27 cellular contexts compared by ENCODE assay signal in the genomic region with DNA sequence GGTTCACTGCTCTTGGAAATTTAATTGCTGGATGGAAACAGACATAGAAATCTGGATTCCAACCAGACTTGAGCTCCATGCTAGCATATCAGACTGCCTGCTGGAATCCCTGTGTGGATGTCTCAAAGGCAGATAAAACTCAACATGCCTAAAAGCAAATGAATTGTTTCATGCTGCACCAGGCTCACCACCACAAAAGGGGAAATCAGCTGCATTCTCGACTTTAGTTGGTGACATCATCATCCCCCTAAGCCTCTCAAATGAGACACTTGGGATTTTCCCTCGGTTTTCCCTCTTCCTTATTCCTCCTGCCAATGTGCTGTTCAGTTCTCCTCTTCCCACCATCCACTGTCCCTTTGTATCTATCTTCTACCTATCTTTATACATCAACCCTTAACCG.
DNase-seq lines count a peak whose midpoint lies in the region; ATAC-seq, FAIRE-seq and TF ChIP-seq lines count a peak whose summit lies in the region.
"Had no signal": no experiment of that assay in that cellular context is flagged by ENCODE, and none has a peak within 500 bp of the region (broad histone marks: within the 10 kb centered on the region; RNA-seq: fewer than 3 reads in every experiment).

No MANE protein-coding gene starts in this region.

- no peak overlapping the region for H3K9ac ChIP-seq in HepG2 (ENCODE audit: insufficient read depth, low read depth, low read length)

- no peaks in the 10 kb centered on the region for H4K20me1 ChIP-seq in HepG2 (ENCODE audit: insufficient read depth, low read length)
- H4K20me1 ChIP-seq in GM23338 (replicated peaks; ENCODE audit: insufficient read depth), result no peaks in the 10 kb centered on the region

- FAIRE-seq in HepG2 (lab: Jason Lieb, UNC), result no peak
- FAIRE-seq: H54, pancreas had no signal

- H3K9me3 Mint-ChIP-seq in GM23338, result peaks cover 6% of the 10 kb centered on the region; the same call in 2 of the 3 replicates
- no peaks in the 10 kb centered on the region for H3K9me3 Mint-ChIP-seq in activated T-helper 17 cell treated with anti-CD3 and anti-CD28 coated beads, Interleukin-2, amount 50 U/mL, for 72 hours
- H3K9me3 Mint-ChIP-seq: activated CD4-positive, alpha-beta T cell treated with anti-CD3 and anti-CD28 coated beads, Interleukin-2, amount 10 ng/mL, durations not matched to agents 24 days and 14 days; activated naive CD8-positive, alpha-beta T cell treated with anti-CD3 and anti-CD28 coated beads, Interleukin-2, amount 10 ng/mL, durations not matched to agents 7 days and 5 days; neural crest cell had no signal

- H3K9me3 ChIP-seq in HepG2 (ENCODE audit: low read length), result no peaks in the 10 kb centered on the region
- H3K9me3 ChIP-seq in right lobe of liver, result no peaks in the 10 kb centered on the region
- H3K9me3 ChIP-seq: colonic mucosa, pancreas, upper lobe of right lung had no signal

- intact Hi-C loops in HepG2 (cut with micrococcal nuclease; ENCODE audit: unreplicated experiment) (no loop called here), right lobe of liver (cut with DNase I) (no loop called here)

- H3K27me3 Mint-ChIP-seq in GM23338 (ENCODE audit: insufficient read depth, low read depth, poor library complexity), result peaks cover 13% of the 10 kb centered on the region
- H3K27me3 Mint-ChIP-seq in activated T-helper 17 cell treated with anti-CD3 and anti-CD28 coated beads, Interleukin-2, amount 50 U/mL, for 72 hours, result no peaks in the 10 kb centered on the region
- H3K27me3 Mint-ChIP-seq: activated CD4-positive, alpha-beta T cell treated with anti-CD3 and anti-CD28 coated beads, Interleukin-2, amount 10 ng/mL, durations not matched to agents 24 days and 14 days; activated naive CD8-positive, alpha-beta T cell treated with anti-CD3 and anti-CD28 coated beads, Interleukin-2, amount 10 ng/mL, durations not matched to agents 7 days and 5 days; CD4-positive, CD25-positive, alpha-beta regulatory T cell had no signal

- BruUV-seq in HepG2 (replicated peaks; lab: Mats Ljungman, UMichigan), result no TSS peak

- ATAC-seq in HepG2, result no peak
- ATAC-seq in right lobe of liver, result no peak
- ATAC-seq in GM23338, result no peak
- ATAC-seq in activated T-helper 17 cell treated with anti-CD3 and anti-CD28 coated beads, Interleukin-2, amount 50 U/mL, for 72 hours (replicated peaks), result peak; percentile 29
- ATAC-seq: left lobe of liver, pancreas, upper lobe of right lung had no signal

- 32% methylated on average over 3 of the region's 3 CpGs for WGBS in HepG2 (ENCODE audit: low lambda C conversion rate)
- 60% methylated on average over 3 of the region's 3 CpGs for WGBS in right lobe of liver (ENCODE audit: insufficient coverage, low coverage, low lambda C conversion rate, missing lambda C conversion rate)

- TF ChIP-seq EP300 in HepG2 (IDR thresholded peaks at IDR 0.05; ENCODE audit: low read depth in 2 of 2, low read length in 2 of 2) (no peak), HepG2 (CRISPR knock-in tag; IDR thresholded peaks at IDR 0.05; ENCODE audit: borderline replicate concordance) (no peak)

- CTCF ChIA-PET in HepG2 (lab: Yijun Ruan, JAX; ENCODE audit: low intra/inter-chr PET ratio, low total read pairs), result no interaction called here

- H2AFZ ChIP-seq in HepG2 (ENCODE audit: low read length), result no peak overlapping the region
- H2AFZ ChIP-seq in GM23338, result no peak overlapping the region

- no peak overlapping the region; the same call in 2 of the 3 replicates for H3K4me3 Mint-ChIP-seq in GM23338
- no peak overlapping the region for H3K4me3 Mint-ChIP-seq in activated T-helper 17 cell treated with anti-CD3 and anti-CD28 coated beads, Interleukin-2, amount 50 U/mL, for 72 hours
- H3K4me3 Mint-ChIP-seq: activated CD4-positive, alpha-beta T cell treated with anti-CD3 and anti-CD28 coated beads, Interleukin-2, amount 10 ng/mL, durations not matched to agents 24 days and 14 days had no signal

- H3F3A ChIP-seq in GM23338 (replicated peaks; ENCODE audit: low read depth), result peaks cover 11% of the 10 kb centered on the region

- in situ Hi-C loops in HepG2 (cut with HindIII; ENCODE audit: extremely low pct_ligation_motif_present, low pct_unique_long_range_greater_than_20kb), result no loop called here

- POLR2A ChIA-PET in HepG2 (lab: Yijun Ruan, JAX), result no interaction called here

- peaks cover 10% of the 10 kb centered on the region for H3K36me3 Mint-ChIP-seq in GM23338 (ENCODE audit: low read depth)
- H3K36me3 Mint-ChIP-seq in activated T-helper 17 cell treated with anti-CD3 and anti-CD28 coated beads, Interleukin-2, amount 50 U/mL, for 72 hours (ENCODE audit: low read depth), result no peaks in the 10 kb centered on the region

- H3K27ac Mint-ChIP-seq in GM23338, result no peak overlapping the region
- no peak overlapping the region for H3K27ac Mint-ChIP-seq in activated T-helper 17 cell treated with anti-CD3 and anti-CD28 coated beads, Interleukin-2, amount 50 U/mL, for 72 hours
- H3K27ac Mint-ChIP-seq: activated CD4-positive, alpha-beta T cell treated with anti-CD3 and anti-CD28 coated beads, Interleukin-2, amount 10 ng/mL, durations not matched to agents 24 days and 14 days; activated naive CD8-positive, alpha-beta T cell treated with anti-CD3 and anti-CD28 coated beads, Interleukin-2, amount 10 ng/mL, durations not matched to agents 7 days and 5 days had no signal

- H3K9me2 ChIP-seq in GM23338 (ENCODE audit: insufficient read depth), result peaks cover 13% of the 10 kb centered on the region; the same call in 1 of the 2 replicates

- H3K27ac ChIP-seq in HepG2 (ENCODE audit: extremely low read length, insufficient read depth, low read length) (no peak overlapping the region), right lobe of liver (no peak overlapping the region), GM23338 (ENCODE audit: low read depth) (no peak overlapping the region)
- H3K27ac ChIP-seq: colonic mucosa, epithelial cell of prostate, pancreas, skin epidermis, upper lobe of right lung had no signal

- H3K79me2 ChIP-seq in HepG2 (ENCODE audit: insufficient read depth, low read length) (no peaks in the 10 kb centered on the region), GM23338 (replicated peaks; ENCODE audit: insufficient read depth) (no peaks in the 10 kb centered on the region)

- TF ChIP-seq CTCF in HepG2 (CRISPR knock-in tag; IDR thresholded peaks at IDR 0.05) (no peak), right lobe of liver (IDR thresholded peaks at IDR 0.05) (no peak), GM23338 (conservative IDR thresholded peaks at IDR 0.05; ENCODE audit: low read depth in 2 of 2) (no peak)

- H3K4me1 Mint-ChIP-seq in GM23338, result peaks cover 38% of the 10 kb centered on the region
- peaks cover 14% of the 10 kb centered on the region for H3K4me1 Mint-ChIP-seq in activated T-helper 17 cell treated with anti-CD3 and anti-CD28 coated beads, Interleukin-2, amount 50 U/mL, for 72 hours

- H3K36me3 ChIP-seq in HepG2 (replicated peaks in 1 of 2; ENCODE audit: control insufficient read depth in 1 of 2, insufficient read depth in 2 of 2, low read length in 2 of 2) (no peaks in the 10 kb centered on the region), right lobe of liver (no peaks in the 10 kb centered on the region), GM23338 (ENCODE audit: insufficient read depth) (no peaks in the 10 kb centered on the region)
- H3K36me3 ChIP-seq: colonic mucosa, pancreas, upper lobe of right lung had no signal

- DNase-seq in HepG2 (ENCODE audit: low spot score), result no peak
- DNase-seq in right lobe of liver, result no peak
- DNase-seq in GM23338 (ENCODE audit: low spot score), result no peak
- no peak for DNase-seq in NCI-H446 treated with DMSO at 0.1 percent for 48 hours (lab: John Stamatoyannopoulos, UW)
- DNase-seq in NCI-H1092 treated with DMSO at 0.1 percent for 48 hours (lab: John Stamatoyannopoulos, UW), result no peak
- no peak for DNase-seq in UCSD-AML1 (lab: John Stamatoyannopoulos, UW; ENCODE audit: unreplicated experiment)
- DNase-seq in activated CD4-positive, CD25-positive, alpha-beta regulatory T cell (lab: John Stamatoyannopoulos, UW), result no peak
- DNase-seq: activated CD4-positive, alpha-beta T cell treated with anti-CD3 and anti-CD28 coated beads, Interleukin-2, amount 10 ng/mL, durations not matched to agents 24 days and 14 days; activated gamma-delta T cell treated with Interleukin-2 at 50 U/mL for 16 hours; activated naive CD8-positive, alpha-beta T cell treated with anti-CD3 and anti-CD28 coated beads, Interleukin-2, amount 10 ng/mL, durations not matched to agents 7 days and 5 days; activated T-cell treated with anti-CD3 and anti-CD28 coated beads, Interleukin-2, amount 50 U/mL, for 1 hour; CD4-positive, CD25-positive, alpha-beta regulatory T cell; colonic mucosa; effector CD4-positive, alpha-beta T cell; Kasumi-1; NCI-H1092; NCI-H187; pancreas; stimulated activated naive CD4-positive, alpha-beta T cell; T1000; upper lobe of right lung had no signal

- TF ChIP-seq RAD21 in HepG2 (CRISPR knock-in tag; IDR thresholded peaks at IDR 0.05), result no peak

- H3K4me2 ChIP-seq in HepG2 (ENCODE audit: low read depth, low read length), result no peak overlapping the region
- 0 out of 2 replicates have a peak overlapping the region, but pooled peaks have one; percentile 62 for H3K4me2 ChIP-seq in GM23338

- TF ChIP-seq POLR2A in HepG2 (IDR thresholded peaks at IDR 0.05; ENCODE audit: insufficient read depth in 1 of 2, low read depth in 2 of 2, low read length in 2 of 2), result no peak
- TF ChIP-seq POLR2A in right lobe of liver (IDR thresholded peaks at IDR 0.05), result no peak

- no peak overlapping the region for H3K4me3 ChIP-seq in HepG2 (replicated peaks in 1 of 3; ENCODE audit: insufficient read depth in 1 of 3, low read depth in 2 of 3, low read length in 3 of 3)
- no peak overlapping the region for H3K4me3 ChIP-seq in right lobe of liver
- H3K4me3 ChIP-seq in GM23338, result no peak overlapping the region
- H3K4me3 ChIP-seq: colonic mucosa, pancreas, skin epidermis, upper lobe of right lung had no signal

- H3K27me3 ChIP-seq in HepG2 (ENCODE audit: control insufficient read depth in 1 of 2, insufficient read depth in 2 of 2, low read length in 2 of 2) (no peaks in the 10 kb centered on the region), right lobe of liver (no peaks in the 10 kb centered on the region), GM23338 (ENCODE audit: insufficient read depth) (peaks cover 10% of the 10 kb centered on the region; the same call in 1 of the 2 replicates)
- H3K27me3 ChIP-seq: colonic mucosa, pancreas, upper lobe of right lung had no signal

- no peaks in the 10 kb centered on the region; the same call in 1 of the 2 replicates for H3K4me1 ChIP-seq in HepG2 (ENCODE audit: insufficient read depth, low read length)
- no peaks in the 10 kb centered on the region for H3K4me1 ChIP-seq in right lobe of liver
- H3K4me1 ChIP-seq in GM23338 (ENCODE audit: insufficient read depth), result peaks cover 38% of the 10 kb centered on the region
- H3K4me1 ChIP-seq: colonic mucosa, pancreas, upper lobe of right lung had no signal

TF ChIP-seq in HepG2, 621 proteins besides CTCF, POLR2A, EP300 and RAD21 (continues in another document):
- peak; percentile 37; the same call in 1 of the 2 replicates for TF ChIP-seq ATF7 (IDR thresholded peaks at IDR 0.05)
- no peak for TF ChIP-seq ATF7 (CRISPR knock-in tag; IDR thresholded peaks at IDR 0.05)
- no peak for TF ChIP-seq ZNF329 (CRISPR knock-in tag; IDR thresholded peaks at IDR 0.05; ENCODE audit: low read depth)

TF ChIP-seq in GM23338, 12 proteins besides CTCF, POLR2A, EP300 and RAD21 (continues in another document):
- no peak for TF ChIP-seq EZH2phosphoT487 (IDR thresholded peaks at IDR 0.05; ENCODE audit: unreplicated experiment)
